Comparison of ENCODE assay signal across 15 cellular contexts in the genomic region with DNA sequence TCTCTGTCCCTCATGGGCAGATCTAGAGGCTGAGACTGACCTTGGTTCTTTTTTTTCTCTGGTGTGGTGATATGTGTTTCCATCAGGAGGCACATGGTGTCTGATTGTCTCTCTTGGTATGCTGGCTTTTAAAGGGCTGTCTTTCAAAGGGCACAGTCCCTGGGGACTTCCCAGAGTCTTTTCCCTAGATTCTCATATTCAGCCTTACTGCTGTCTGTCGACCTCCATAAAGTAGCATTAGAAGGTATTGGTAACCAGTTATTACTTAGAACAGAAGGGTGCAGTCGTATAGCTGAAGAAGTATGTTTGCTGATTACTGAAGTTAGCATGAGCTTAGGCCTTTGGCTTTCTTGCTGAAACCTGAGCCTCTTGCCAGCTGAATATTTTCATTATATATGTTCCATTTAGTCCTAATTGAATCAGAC.
A peak's percentile ranks its signal among the peaks of the same experiment; 100 is the strongest.
DNase-seq lines count a peak whose midpoint lies in the region; ATAC-seq, FAIRE-seq and TF ChIP-seq lines count a peak whose summit lies in the region.
"Had no signal": no experiment of that assay in that cellular context is flagged by ENCODE, and none has a peak within 500 bp of the region (broad histone marks: within the 10 kb centered on the region; RNA-seq: fewer than 3 reads in every experiment).

No MANE protein-coding gene starts in this region.

- DNase-seq in DMS 273 treated with DMSO at 0.1 percent for 48 hours (lab: John Stamatoyannopoulos, UW), result peak; percentile 56
- peak; percentile 85 for DNase-seq in SK-N-DZ (ENCODE audit: low spot score)
- peak; percentile 19 for DNase-seq in fibroblast of mammary gland (ENCODE audit: low read depth)
- no peak for DNase-seq in pancreas
- DNase-seq in NCI-H1105 (lab: John Stamatoyannopoulos, UW), result no peak
- DNase-seq: activated CD4-positive, alpha-beta T cell treated with anti-CD3 and anti-CD28 coated beads for 1 hour; activated gamma-delta T cell; cortex of kidney; midbrain; sigmoid colon had no signal

- peak in 2 of 4 donors; percentile 11 to 17 for ATAC-seq in pancreas
- ATAC-seq in GM19328 (IDR thresholded peaks at IDR 0.05; ENCODE audit: unreplicated experiment), result no peak
- ATAC-seq in HG03025 (IDR thresholded peaks at IDR 0.05; ENCODE audit: low FRiP score, unreplicated experiment), result no peak
- no peak for ATAC-seq in stimulated activated memory B cell treated with anti-CD40 and anti-IgM and Interleukin-4, amounts not matched to agents 10 μg/mL and 1 μg/mL and 100 μg/mL, for 72 hours

- H3K27me3 ChIP-seq in pancreas, result no peaks in the 10 kb centered on the region
- H3K27me3 ChIP-seq: sigmoid colon, SJSA1 had no signal

- WGBS in pancreas, 2 donors, result 39 to 49% methylated on average over 2 of the region's 2 CpGs

- peak overlapping the region; percentile 25 to 94 (median 72) for H3K27ac ChIP-seq in pancreas
- H3K27ac ChIP-seq: sigmoid colon, SJSA1 had no signal

- no peaks in the 10 kb centered on the region for H3K27me3 Mint-ChIP-seq in stimulated activated memory B cell treated with anti-CD40 and anti-IgM and Interleukin-4, amounts not matched to agents 10 μg/mL and 1 μg/mL and 100 μg/mL, for 72 hours

- H3K9me3 ChIP-seq in pancreas, result no peaks in the 10 kb centered on the region
- H3K9me3 ChIP-seq: sigmoid colon, SJSA1 had no signal

- H3K4me3 ChIP-seq in fibroblast of mammary gland (ENCODE audit: control insufficient read depth, low read depth, low read length) (no peak overlapping the region), pancreas (no peak overlapping the region)
- H3K4me3 ChIP-seq: sigmoid colon, SJSA1 had no signal

- peaks cover 41 to 59% (median 57%) of the 10 kb centered on the region in 3 donors for H3K4me1 ChIP-seq in pancreas

- no peak overlapping the region for H3K27ac Mint-ChIP-seq in stimulated activated memory B cell treated with anti-CD40 and anti-IgM and Interleukin-4, amounts not matched to agents 10 μg/mL and 1 μg/mL and 100 μg/mL, for 72 hours

- H3K36me3 Mint-ChIP-seq in stimulated activated memory B cell treated with anti-CD40 and anti-IgM and Interleukin-4, amounts not matched to agents 10 μg/mL and 1 μg/mL and 100 μg/mL, for 72 hours, result peaks cover 36% of the 10 kb centered on the region

- TF ChIP-seq CTCF in fibroblast of mammary gland (conservative IDR thresholded peaks at IDR 0.05; ENCODE audit: control insufficient read depth, insufficient read depth, low read depth, low read length) (no peak), pancreas (IDR thresholded peaks at IDR 0.05) (no peak)

- H3K4me3 Mint-ChIP-seq in stimulated activated memory B cell treated with anti-CD40 and anti-IgM and Interleukin-4, amounts not matched to agents 10 μg/mL and 1 μg/mL and 100 μg/mL, for 72 hours, result no peak overlapping the region

- intact Hi-C loops in pancreas (cut with DNase I), result no loop called here

- H3K4me1 Mint-ChIP-seq in stimulated activated memory B cell treated with anti-CD40 and anti-IgM and Interleukin-4, amounts not matched to agents 10 μg/mL and 1 μg/mL and 100 μg/mL, for 72 hours, result no peaks in the 10 kb centered on the region

- no peaks in the 10 kb centered on the region for H3K36me3 ChIP-seq in pancreas
- H3K36me3 ChIP-seq: sigmoid colon, SJSA1 had no signal

- H3K9me3 Mint-ChIP-seq in stimulated activated memory B cell treated with anti-CD40 and anti-IgM and Interleukin-4, amounts not matched to agents 10 μg/mL and 1 μg/mL and 100 μg/mL, for 72 hours, result no peaks in the 10 kb centered on the region
- H3K9me3 Mint-ChIP-seq: CD14-positive monocyte had no signal

- FAIRE-seq in pancreas (lab: Jason Lieb, UNC), result no peak

Comparison
In these comparisons a context has a peak if more than half of its experiments do, and no peak if none do; other contexts are left out.
1. DNase-seq: peak in DMS 273 treated with DMSO at 0.1 percent for 48 hours (single experiment), SK-N-DZ (single experiment) and fibroblast of mammary gland (single experiment); none in pancreas (0 of 6) and NCI-H1105 (single experiment).